ENCODE assay signal across 10 cellular contexts in the genomic region with DNA sequence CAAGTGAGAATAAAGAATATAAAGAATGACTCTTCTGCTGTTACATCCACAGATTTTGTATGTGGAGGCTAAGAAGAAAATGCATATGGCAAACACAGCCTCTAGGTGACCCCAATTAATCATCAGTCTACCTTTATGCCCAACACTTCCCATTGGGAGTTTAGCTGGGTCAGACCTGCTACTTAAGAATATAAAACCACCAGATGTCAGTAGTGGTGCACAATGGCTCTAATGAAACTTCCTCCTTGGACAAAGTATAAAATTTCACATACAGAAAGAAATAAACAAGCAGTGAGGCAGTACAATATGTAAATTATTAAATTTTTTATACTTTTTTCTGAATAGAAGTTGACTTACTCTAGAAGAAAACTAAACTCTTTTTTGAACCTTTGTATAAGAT.
A peak's percentile ranks its signal among the peaks of the same experiment; 100 is the strongest.
DNase-seq lines count a peak whose midpoint lies in the region; ATAC-seq and TF ChIP-seq lines count a peak whose summit lies in the region.
"Had no signal": no experiment of that assay in that cellular context is flagged by ENCODE, and none has a peak within 500 bp of the region (broad histone marks: within the 10 kb centered on the region; RNA-seq: fewer than 3 reads in every experiment).

No MANE protein-coding gene starts in this region.

- peak; percentile 59 for TF ChIP-seq CTCF in thoracic aorta (IDR thresholded peaks at IDR 0.05)

- no peak overlapping the region for H3K27ac ChIP-seq in thoracic aorta

- H3K36me3 ChIP-seq in thoracic aorta = no peaks in the 10 kb centered on the region

- no peak overlapping the region for H3K4me3 ChIP-seq in thoracic aorta

- DNase-seq in NCI-H345 (lab: John Stamatoyannopoulos, UW) = peak; percentile 33
- no peak for DNase-seq in NCI-H345 treated with DMSO at 0.1 percent for 48 hours (lab: John Stamatoyannopoulos, UW; ENCODE audit: unreplicated experiment)
- peak; percentile 31 for DNase-seq in RKO (ENCODE audit: low spot score)
- peak; percentile 7 for DNase-seq in iPS DF 4.7 (ENCODE audit: extremely low read depth, low spot score)
- no peak for DNase-seq in thoracic aorta (ENCODE audit: low spot score)
- no peak for DNase-seq in A172 (ENCODE audit: low spot score)
- DNase-seq: activated effector memory CD4-positive, alpha-beta T cell treated with Interleukin-2 at 50 U/mL for 16 hours; naive thymus-derived CD8-positive, alpha-beta T cell had no signal

- ATAC-seq in thoracic aorta (ENCODE audit: insufficient number of reproducible peaks, low FRiP score, low read depth) (no peak), HG03442 (IDR thresholded peaks at IDR 0.05; ENCODE audit: unreplicated experiment) (no peak), GM18498 (IDR thresholded peaks at IDR 0.05; ENCODE audit: unreplicated experiment) (no peak)
- ATAC-seq: naive thymus-derived CD8-positive, alpha-beta T cell had no signal

- no peaks in the 10 kb centered on the region for H3K27me3 ChIP-seq in thoracic aorta (replicated peaks; ENCODE audit: insufficient read depth)

- H3K4me1 ChIP-seq in thoracic aorta (ENCODE audit: control insufficient read depth in 1 of 2, low read depth in 2 of 2) = no peaks in the 10 kb centered on the region

- H3K9me3 ChIP-seq in thoracic aorta = no peaks in the 10 kb centered on the region

Comparison
In these comparisons a context has a peak if more than half of its experiments do, and no peak if none do; other contexts are left out.
1. DNase-seq: peak in NCI-H345 (single experiment), RKO (single experiment) and iPS DF 4.7 (single experiment); none in NCI-H345 treated with DMSO at 0.1 percent for 48 hours (single experiment), thoracic aorta (single experiment) and A172 (single experiment).